Comparison of ENCODE assay signal across 8 cellular contexts in the genomic region with DNA sequence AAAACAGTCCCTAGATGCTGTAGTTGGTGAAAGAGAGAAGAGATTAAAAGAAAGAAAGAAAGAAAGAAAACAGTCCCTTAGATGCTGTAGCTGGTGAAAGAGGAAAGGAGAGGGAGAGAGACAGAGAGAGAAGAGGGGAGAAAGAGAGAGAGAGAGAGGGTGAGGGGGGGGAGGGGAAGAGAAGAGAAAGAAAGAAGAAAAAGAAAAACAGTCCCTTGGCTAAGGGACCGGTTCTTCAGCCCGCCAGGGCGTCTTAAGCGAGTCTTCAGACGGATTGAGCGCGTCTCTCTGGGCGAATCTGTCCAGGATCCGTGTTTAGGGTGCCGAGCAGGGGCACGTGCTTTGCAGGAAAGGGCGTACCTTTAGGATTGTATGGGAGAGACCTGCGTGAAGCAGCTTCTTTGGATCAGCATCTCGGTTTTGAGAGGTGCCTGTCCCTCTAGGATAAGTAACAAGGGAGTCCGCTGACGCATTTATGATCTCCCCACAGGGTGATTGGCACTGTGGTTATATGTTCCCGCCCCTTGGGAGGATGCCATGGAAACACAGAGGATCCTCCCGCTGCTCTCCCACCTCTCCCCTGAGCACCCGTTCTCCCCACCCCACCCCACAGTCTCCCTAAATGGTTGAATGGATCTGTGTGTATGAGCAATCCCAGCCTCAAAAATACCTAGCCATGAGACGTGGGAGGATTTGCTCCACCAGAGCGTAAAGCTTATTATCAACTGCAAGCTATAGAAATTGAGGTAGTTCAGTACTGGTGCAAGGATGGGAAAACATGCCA. TPM values are rescaled to one million over a fixed set of nuclear protein-coding genes. Genes with fewer than 3 reads are reported as not detected.
A peak's percentile ranks its signal among the peaks of the same experiment; 100 is the strongest.
DNase-seq lines count a peak whose midpoint lies in the region; TF ChIP-seq lines count a peak whose summit lies in the region.

No MANE protein-coding gene starts in this region.

- H3K4me3 ChIP-seq in epithelial cell of proximal tubule (ENCODE audit: low read depth, low read length) (peak overlapping the region; percentile 69), mucosa of rectum (ENCODE audit: low read length in 2 of 2) (peak overlapping the region; percentile 83 to 85), urinary bladder (ENCODE audit: low read depth, low read length) (peak overlapping the region; percentile 11)

- no peak for TF ChIP-seq CTCF in 22Rv1 (IDR thresholded peaks at IDR 0.05)
- no peak for TF ChIP-seq CTCF in VCaP (conservative IDR thresholded peaks at IDR 0.05)
- TF ChIP-seq CTCF in epithelial cell of proximal tubule (conservative IDR thresholded peaks at IDR 0.05; ENCODE audit: low read depth, low read length), result no peak

- H3K27me3 ChIP-seq in mucosa of rectum (ENCODE audit: control insufficient read depth in 2 of 2, insufficient read depth in 2 of 2, low read length in 2 of 2), result no peaks in the 10 kb centered on the region

- peak overlapping the region; percentile 5 to 67 for H3K9ac ChIP-seq in mucosa of rectum (ENCODE audit: low read depth in 1 of 2, low read length in 2 of 2)

- H3K36me3 ChIP-seq in mucosa of rectum (ENCODE audit: control insufficient read depth in 2 of 2, insufficient read depth in 2 of 2, low read length in 2 of 2) (no peaks in the 10 kb centered on the region), urinary bladder (ENCODE audit: insufficient read depth) (no peaks in the 10 kb centered on the region)

- DNase-seq in GDM1 (lab: John Stamatoyannopoulos, UW) (peak; percentile 52), NCI-H1436 (lab: John Stamatoyannopoulos, UW) (peak; percentile 43), epithelial cell of proximal tubule (ENCODE audit: low read depth) (peak; percentile 97), HPDE6-E6E7 (ENCODE audit: extremely low spot score) (no peak)

- H3K4me1 ChIP-seq in mucosa of rectum (ENCODE audit: control insufficient read depth in 2 of 2, insufficient read depth in 2 of 2, low read length in 2 of 2) (peaks cover 4 to 5% of the 10 kb centered on the region in 2 donors), urinary bladder (ENCODE audit: insufficient read depth) (no peaks in the 10 kb centered on the region)

- 4% methylated on average over 21 of the region's 21 CpGs for WGBS in urinary bladder

- H3K9me3 ChIP-seq in mucosa of rectum (ENCODE audit: control insufficient read depth in 2 of 2, low read length in 2 of 2), result no peaks in the 10 kb centered on the region

- peak overlapping the region; percentile 89 for H3K27ac ChIP-seq in 22Rv1
- peak overlapping the region; percentile 95 for H3K27ac ChIP-seq in VCaP
- H3K27ac ChIP-seq in mucosa of rectum (ENCODE audit: low read depth in 2 of 2, low read length in 2 of 2), result peak overlapping the region; percentile 41 to 99
- no peak overlapping the region for H3K27ac ChIP-seq in urinary bladder (ENCODE audit: low read depth)

RNA-seq across cellular contexts. Expression of a gene that starts 16.7 kb away (rescaled TPM):
- total RNA-seq in epithelial cell of proximal tubule (1.4 and 1.8 TPM in 2 replicates), urinary bladder (0.42 TPM)
- polyA plus RNA-seq in urinary bladder, result 4.7 TPM

RNA-seq across cellular contexts. Expression of a gene that starts 16.8 kb away (rescaled TPM):
- total RNA-seq in epithelial cell of proximal tubule (0.86 and 1.1 TPM in 2 replicates), urinary bladder (3.0 TPM)
- polyA plus RNA-seq in urinary bladder, result 11.7 TPM

RNA-seq across cellular contexts. Expression of a gene that starts 36.9 kb away (rescaled TPM):
- total RNA-seq in epithelial cell of proximal tubule (0.22 TPM in 1 of 2 replicates, not detected in the other), urinary bladder (2.0 TPM)
- polyA plus RNA-seq in urinary bladder, result 0.75 TPM

Comparison
In these comparisons a context has a peak if more than half of its experiments do, and no peak if none do; other contexts are left out.
1. H3K4me3 ChIP-seq: peak in every context shown above with its lines; median percentile 84 in mucosa of rectum; 69 in epithelial cell of proximal tubule; 11 in urinary bladder.